ENCODE assay signal across 3 cellular contexts in genomic region chr12:115255257-115255656, GRCh38.
"Had no signal": no experiment of that assay in that cellular context is flagged by ENCODE, and none has a peak within 500 bp of the region (broad histone marks: within the 10 kb centered on the region; RNA-seq: fewer than 3 reads in every experiment).

No MANE protein-coding gene starts in this region.

- H3K4me3 ChIP-seq: GM12878 had no signal

- ATAC-seq: GM12878 had no signal

- DNase-seq: GDM1, GF-D8 had no signal
